Comparison of ENCODE assay signal across 2 cellular contexts in the genomic region with DNA sequence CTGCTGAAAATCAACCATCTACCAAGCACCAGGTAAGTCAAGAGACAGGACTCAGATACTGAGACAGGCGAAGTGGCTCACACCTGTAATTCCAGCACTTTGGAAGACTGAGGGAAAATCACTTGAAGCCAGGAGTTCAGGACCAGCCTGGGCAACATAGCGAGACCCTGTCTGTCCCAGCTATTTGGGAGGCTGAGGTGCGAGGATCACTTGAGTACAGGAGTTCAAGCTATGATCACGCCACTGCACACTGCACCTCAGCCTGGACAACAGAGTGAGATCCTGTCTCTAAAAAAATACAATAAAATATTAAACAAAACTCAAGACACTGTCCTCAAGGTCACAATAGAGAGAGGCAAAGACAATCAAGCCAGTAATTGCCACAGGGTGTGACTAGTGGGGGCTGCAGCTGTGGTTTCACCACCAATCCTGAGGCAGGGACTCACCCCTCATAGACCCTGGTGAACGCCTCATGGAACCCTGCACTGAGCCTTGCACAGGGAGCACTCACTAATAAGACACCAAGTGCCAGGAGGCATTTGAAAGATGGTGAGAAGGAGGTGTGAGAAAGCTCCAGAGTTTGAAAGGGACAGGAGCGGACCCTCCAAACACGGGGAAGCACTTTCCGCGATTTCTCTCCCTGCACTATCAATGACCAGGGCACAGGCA.
TF ChIP-seq lines count a peak whose summit lies in the region.

No MANE protein-coding gene starts in this region.

TF ChIP-seq in SK-N-SH, 30 proteins besides CTCF, POLR2A, EP300 and RAD21 (continued from another document):
- TF ChIP-seq SMC3 (IDR thresholded peaks at IDR 0.05; ENCODE audit: low read depth, low read length) (no peak), TCF12 (IDR thresholded peaks at IDR 0.05) (no peak), NRF1 (IDR thresholded peaks at IDR 0.05; ENCODE audit: low read depth, low read length) (no peak), SIN3A (IDR thresholded peaks at IDR 0.05; ENCODE audit: borderline replicate concordance, low read depth, low read length) (no peak), CHD2 (IDR thresholded peaks at IDR 0.05; ENCODE audit: low read length, partially characterized antibody) (no peak), FOXJ3 (CRISPR knock-in tag; IDR thresholded peaks at IDR 0.05) (no peak)
- TF ChIP-seq, protein P1, sequence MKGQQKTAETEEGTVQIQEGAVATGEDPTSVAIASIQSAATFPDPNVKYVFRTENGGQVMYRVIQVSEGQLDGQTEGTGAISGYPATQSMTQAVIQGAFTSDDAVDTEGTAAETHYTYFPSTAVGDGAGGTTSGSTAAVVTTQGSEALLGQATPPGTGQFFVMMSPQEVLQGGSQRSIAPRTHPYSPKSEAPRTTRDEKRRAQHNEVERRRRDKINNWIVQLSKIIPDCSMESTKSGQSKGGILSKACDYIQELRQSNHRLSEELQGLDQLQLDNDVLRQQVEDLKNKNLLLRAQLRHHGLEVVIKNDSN (IDR thresholded peaks at IDR 0.05; ENCODE audit: borderline replicate concordance, low read depth): no peak
- TF ChIP-seq, protein P2, sequence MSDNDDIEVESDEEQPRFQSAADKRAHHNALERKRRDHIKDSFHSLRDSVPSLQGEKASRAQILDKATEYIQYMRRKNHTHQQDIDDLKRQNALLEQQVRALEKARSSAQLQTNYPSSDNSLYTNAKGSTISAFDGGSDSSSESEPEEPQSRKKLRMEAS (IDR thresholded peaks at IDR 0.05; ENCODE audit: low read depth): no peak
- TF ChIP-seq, protein P3, sequence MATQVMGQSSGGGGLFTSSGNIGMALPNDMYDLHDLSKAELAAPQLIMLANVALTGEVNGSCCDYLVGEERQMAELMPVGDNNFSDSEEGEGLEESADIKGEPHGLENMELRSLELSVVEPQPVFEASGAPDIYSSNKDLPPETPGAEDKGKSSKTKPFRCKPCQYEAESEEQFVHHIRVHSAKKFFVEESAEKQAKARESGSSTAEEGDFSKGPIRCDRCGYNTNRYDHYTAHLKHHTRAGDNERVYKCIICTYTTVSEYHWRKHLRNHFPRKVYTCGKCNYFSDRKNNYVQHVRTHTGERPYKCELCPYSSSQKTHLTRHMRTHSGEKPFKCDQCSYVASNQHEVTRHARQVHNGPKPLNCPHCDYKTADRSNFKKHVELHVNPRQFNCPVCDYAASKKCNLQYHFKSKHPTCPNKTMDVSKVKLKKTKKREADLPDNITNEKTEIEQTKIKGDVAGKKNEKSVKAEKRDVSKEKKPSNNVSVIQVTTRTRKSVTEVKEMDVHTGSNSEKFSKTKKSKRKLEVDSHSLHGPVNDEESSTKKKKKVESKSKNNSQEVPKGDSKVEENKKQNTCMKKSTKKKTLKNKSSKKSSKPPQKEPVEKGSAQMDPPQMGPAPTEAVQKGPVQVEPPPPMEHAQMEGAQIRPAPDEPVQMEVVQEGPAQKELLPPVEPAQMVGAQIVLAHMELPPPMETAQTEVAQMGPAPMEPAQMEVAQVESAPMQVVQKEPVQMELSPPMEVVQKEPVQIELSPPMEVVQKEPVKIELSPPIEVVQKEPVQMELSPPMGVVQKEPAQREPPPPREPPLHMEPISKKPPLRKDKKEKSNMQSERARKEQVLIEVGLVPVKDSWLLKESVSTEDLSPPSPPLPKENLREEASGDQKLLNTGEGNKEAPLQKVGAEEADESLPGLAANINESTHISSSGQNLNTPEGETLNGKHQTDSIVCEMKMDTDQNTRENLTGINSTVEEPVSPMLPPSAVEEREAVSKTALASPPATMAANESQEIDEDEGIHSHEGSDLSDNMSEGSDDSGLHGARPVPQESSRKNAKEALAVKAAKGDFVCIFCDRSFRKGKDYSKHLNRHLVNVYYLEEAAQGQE (IDR thresholded peaks at IDR 0.05; ENCODE audit: low read depth, low read length): no peak

TF ChIP-seq in SK-N-SH treated with all-trans-retinoic acid at 6 μM for 48 hours, 23 proteins besides CTCF, POLR2A, EP300 and RAD21 (continued from another document):
- TF ChIP-seq ZFP3 (CRISPR knock-in tag; IDR thresholded peaks at IDR 0.05): no peak
- no peak for TF ChIP-seq BACH2 (CRISPR knock-in tag; IDR thresholded peaks at IDR 0.05; ENCODE audit: borderline replicate concordance)
- TF ChIP-seq, protein P4, sequence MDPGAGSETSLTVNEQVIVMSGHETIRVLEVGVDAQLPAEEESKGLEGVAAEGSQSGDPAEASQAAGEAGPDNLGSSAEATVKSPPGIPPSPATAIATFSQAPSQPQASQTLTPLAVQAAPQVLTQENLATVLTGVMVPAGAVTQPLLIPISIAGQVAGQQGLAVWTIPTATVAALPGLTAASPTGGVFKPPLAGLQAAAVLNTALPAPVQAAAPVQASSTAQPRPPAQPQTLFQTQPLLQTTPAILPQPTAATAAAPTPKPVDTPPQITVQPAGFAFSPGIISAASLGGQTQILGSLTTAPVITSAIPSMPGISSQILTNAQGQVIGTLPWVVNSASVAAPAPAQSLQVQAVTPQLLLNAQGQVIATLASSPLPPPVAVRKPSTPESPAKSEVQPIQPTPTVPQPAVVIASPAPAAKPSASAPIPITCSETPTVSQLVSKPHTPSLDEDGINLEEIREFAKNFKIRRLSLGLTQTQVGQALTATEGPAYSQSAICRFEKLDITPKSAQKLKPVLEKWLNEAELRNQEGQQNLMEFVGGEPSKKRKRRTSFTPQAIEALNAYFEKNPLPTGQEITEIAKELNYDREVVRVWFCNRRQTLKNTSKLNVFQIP (CRISPR knock-in tag; IDR thresholded peaks at IDR 0.05; ENCODE audit: borderline replicate concordance, low read depth): no peak
- TF ChIP-seq ZFP30 (CRISPR knock-in tag; IDR thresholded peaks at IDR 0.05): no peak
